In the genomic region with DNA sequence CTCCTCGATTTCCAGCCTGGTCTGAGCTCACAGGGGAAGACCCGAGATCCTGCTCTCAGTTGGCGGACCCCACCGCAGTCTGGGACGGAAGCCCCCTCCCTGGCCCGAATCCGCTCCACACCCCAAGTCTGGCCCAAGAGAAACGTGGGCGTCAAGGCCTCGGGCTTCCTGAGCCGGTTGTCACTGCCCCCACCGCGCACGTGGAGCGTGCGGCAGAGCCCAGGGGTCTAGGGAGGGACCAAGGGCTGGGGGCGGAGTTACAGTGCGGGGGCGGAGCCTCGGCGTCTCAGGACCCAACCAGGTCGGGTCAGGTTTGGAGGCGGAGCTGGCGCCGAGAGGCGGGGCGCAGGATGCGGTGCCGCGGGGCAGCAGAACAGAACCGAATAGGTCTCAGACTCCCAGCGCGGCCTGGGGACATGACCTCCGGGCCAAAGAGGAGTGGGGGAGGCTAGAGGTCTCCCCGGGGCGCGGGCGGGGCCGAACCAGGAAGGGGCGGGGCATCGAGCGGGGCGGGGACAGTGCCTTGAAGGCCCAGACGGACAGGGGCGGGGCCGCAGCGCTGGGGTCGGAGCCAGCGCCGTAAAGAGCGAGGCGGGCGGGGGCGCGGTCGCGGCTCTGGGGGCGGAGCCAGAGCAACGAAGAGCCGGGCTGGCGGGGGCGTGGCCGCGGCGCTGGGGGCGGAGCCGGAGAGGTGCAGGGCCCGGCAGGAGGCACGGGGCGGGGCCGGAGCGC, we compare ENCODE assay signal across 9 cellular contexts. TPM values are rescaled to one million over a fixed set of nuclear protein-coding genes. Genes with fewer than 3 reads are reported as not detected.
A peak's percentile ranks its signal among the peaks of the same experiment; 100 is the strongest.
DNase-seq lines count a peak whose midpoint lies in the region; ATAC-seq, FAIRE-seq and TF ChIP-seq lines count a peak whose summit lies in the region.
"Had no signal": no experiment of that assay in that cellular context is flagged by ENCODE, and none has a peak within 500 bp of the region (broad histone marks: within the 10 kb centered on the region; RNA-seq: fewer than 3 reads in every experiment).

No MANE protein-coding gene starts in this region.

- no peaks in the 10 kb centered on the region for H3K4me1 ChIP-seq in small intestine (ENCODE audit: control insufficient read depth in 2 of 2, insufficient read depth in 1 of 2, low read depth in 1 of 2, low read length in 1 of 2)

- ATAC-seq in HG03025 (IDR thresholded peaks at IDR 0.05; ENCODE audit: low FRiP score, unreplicated experiment), result peak; percentile 59

- H3K27ac ChIP-seq in small intestine (ENCODE audit: low read depth in 1 of 2, low read length in 1 of 2), result peak overlapping the region in 1 of 2 donors; percentile 79

- no peak for TF ChIP-seq CTCF in WI38 (IDR thresholded peaks at IDR 0.05; ENCODE audit: low read depth, low read length)
- TF ChIP-seq CTCF in bronchial epithelial cell (IDR thresholded peaks at IDR 0.05; ENCODE audit: insufficient read depth, low read length, severe bottlenecking), result no peak

- H3K27me3 ChIP-seq in bronchial epithelial cell (ENCODE audit: control insufficient read depth, insufficient read depth, low read length) (no peaks in the 10 kb centered on the region), small intestine (ENCODE audit: control insufficient read depth in 2 of 2, insufficient read depth in 2 of 2, low read length in 2 of 2) (no peaks in the 10 kb centered on the region)

- WGBS in small intestine, 3 donors, result 3 to 5% (median 3%) methylated on average over 47 to 72 of the region's 72 CpGs

- H3K9me3 ChIP-seq in small intestine (ENCODE audit: control insufficient read depth, low read depth), result no peaks in the 10 kb centered on the region

- peak overlapping the region; percentile 56 for H3K4me3 ChIP-seq in WI38 (ENCODE audit: low read depth, low read length)
- peak overlapping the region; percentile 68 for H3K4me3 ChIP-seq in bronchial epithelial cell (ENCODE audit: low read depth, low read length)
- H3K4me3 ChIP-seq in small intestine (ENCODE audit: low read depth in 1 of 2, low read length in 2 of 2), result peak overlapping the region; percentile 21 to 40

- FAIRE-seq in bronchial epithelial cell (lab: Jason Lieb, UNC), result no peak
- no peak for FAIRE-seq in small intestine (lab: Jason Lieb, UNC)
- FAIRE-seq: A204.1 had no signal

- peak; percentile 73 to 81 for DNase-seq in NCI-H2081 (lab: John Stamatoyannopoulos, UW)
- DNase-seq in NCI-H2081 treated with DMSO at 0.1 percent for 48 hours (lab: John Stamatoyannopoulos, UW), result no peak
- DNase-seq in NCI-H2107 (lab: John Stamatoyannopoulos, UW), result peak; percentile 86
- peak; percentile 80 for DNase-seq in bronchial epithelial cell (ENCODE audit: low read depth)
- DNase-seq in iPS-NIHi7 (ENCODE audit: extremely low spot score), result peak; percentile 98
- peak; percentile 95 for DNase-seq in small intestine

- H3K36me3 ChIP-seq in bronchial epithelial cell (ENCODE audit: control insufficient read depth, insufficient read depth, low read length), result no peaks in the 10 kb centered on the region
- no peaks in the 10 kb centered on the region for H3K36me3 ChIP-seq in small intestine (ENCODE audit: control insufficient read depth in 2 of 2, insufficient read depth in 2 of 2, low read length in 2 of 2)

RNA-seq across cellular contexts. Expression of a gene that starts 0.4 kb away (rescaled TPM):
- 0.79 and 1.7 TPM in 2 replicates for total RNA-seq in bronchial epithelial cell
- 10 to 100 TPM in 1 of 3 donors, 1 to 10 TPM in 2; 8.1 to 14.9 (median 9.2) TPM for polyA plus RNA-seq in small intestine
